ENCODE assay signal across 32 cellular contexts in the genomic region with DNA sequence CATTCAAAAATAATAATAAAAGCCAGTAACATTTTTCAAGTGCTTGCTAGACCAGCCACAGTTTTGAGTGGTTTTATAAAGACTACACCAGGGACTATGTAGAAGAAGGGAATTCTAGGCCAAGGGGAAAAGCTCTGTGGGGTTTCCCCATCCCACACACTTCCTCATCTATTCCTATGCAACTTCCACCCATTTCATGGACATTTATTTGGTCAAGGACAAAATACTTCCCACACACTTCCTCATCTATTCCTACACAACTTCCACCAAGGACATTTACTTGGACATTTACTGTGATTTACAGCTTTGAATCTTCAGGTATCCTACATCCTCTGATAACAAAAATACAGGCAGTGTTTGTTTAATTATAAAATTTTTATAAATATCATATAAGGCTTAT.
"Had no signal": no experiment of that assay in that cellular context is flagged by ENCODE, and none has a peak within 500 bp of the region (broad histone marks: within the 10 kb centered on the region; RNA-seq: fewer than 3 reads in every experiment).

No MANE protein-coding gene starts in this region.

- H3K9me3 ChIP-seq: MG63 had no signal

- H3K4me3 ChIP-seq: MG63 had no signal

- DNase-seq: Karpas-422, Kasumi-1, MG63, MM.1S, NCI-H1048, NCI-H1092, NCI-H1092 treated with DMSO at 0.1 percent for 48 hours, NCI-H1105, NCI-H1105 treated with DMSO at 0.1 percent for 48 hours, NCI-H1417 treated with DMSO at 0.1 percent for 48 hours, NCI-H1436, NCI-H1436 treated with DMSO at 0.1 percent for 48 hours, NCI-H146, NCI-H1694, NCI-H1694 treated with DMSO at 0.1 percent for 48 hours, NCI-H187, NCI-H187 treated with DMSO at 0.1 percent for 48 hours, NCI-H1930, NCI-H2029, NCI-H2029 treated with DMSO at 0.1 percent for 48 hours, NCI-H2081, NCI-H2081 treated with DMSO at 0.1 percent for 48 hours, NCI-H2107, NCI-H2171 treated with DMSO at 0.1 percent for 48 hours, NCI-H2227 treated with DMSO at 0.1 percent for 48 hours, NCI-H226, NCI-H345, NCI-H446, NCI-H446 treated with DMSO at 0.1 percent for 48 hours, NCI-H510A, NCI-H510A treated with DMSO at 0.1 percent for 48 hours, NCI-H526 had no signal

- H3K27me3 ChIP-seq: MG63 had no signal

- H3K36me3 ChIP-seq: MG63 had no signal
